Comparison of ENCODE assay signal across 12 cellular contexts in the genomic region with DNA sequence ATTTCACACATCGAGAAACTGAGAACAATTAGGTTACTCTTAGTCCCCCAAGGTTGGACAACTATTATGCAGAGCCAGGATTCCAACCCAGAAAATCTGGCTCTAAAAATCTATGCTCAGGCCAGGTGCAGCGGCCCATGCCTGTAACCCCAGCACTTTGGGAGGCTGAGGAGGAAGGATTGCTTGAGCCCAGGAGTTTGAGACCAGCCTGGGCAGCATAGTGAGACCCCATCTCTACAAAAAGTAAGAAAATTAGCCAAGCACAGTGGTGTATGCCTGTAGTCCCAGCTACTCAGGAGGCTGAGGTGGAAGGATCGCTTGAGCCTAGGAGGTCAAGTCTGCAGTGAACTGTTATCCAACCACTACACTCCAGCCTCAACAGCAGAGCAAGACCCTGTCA. TPM values are rescaled to one million over a fixed set of nuclear protein-coding genes. Genes with fewer than 3 reads are reported as not detected.
"Had no signal": no experiment of that assay in that cellular context is flagged by ENCODE, and none has a peak within 500 bp of the region (broad histone marks: within the 10 kb centered on the region; RNA-seq: fewer than 3 reads in every experiment).

No MANE protein-coding gene starts in this region.

RNA-seq across cellular contexts. Expression of a gene that starts 1.4 kb away (rescaled TPM):
- total RNA-seq: mononuclear cell, natural killer cell, osteocyte, sigmoid colon had no signal

RNA-seq across cellular contexts. Expression of a gene that starts 14.4 kb away (rescaled TPM):
- total RNA-seq: mononuclear cell, occipital lobe had no signal

RNA-seq across cellular contexts. Expression of a gene that starts 47.3 kb away (rescaled TPM):
- total RNA-seq: kidney epithelial cell, lower leg skin, mononuclear cell, natural killer cell, osteocyte, posterior vena cava, psoas muscle, spleen, tibial nerve, ureter had no signal
